In the genomic region with DNA sequence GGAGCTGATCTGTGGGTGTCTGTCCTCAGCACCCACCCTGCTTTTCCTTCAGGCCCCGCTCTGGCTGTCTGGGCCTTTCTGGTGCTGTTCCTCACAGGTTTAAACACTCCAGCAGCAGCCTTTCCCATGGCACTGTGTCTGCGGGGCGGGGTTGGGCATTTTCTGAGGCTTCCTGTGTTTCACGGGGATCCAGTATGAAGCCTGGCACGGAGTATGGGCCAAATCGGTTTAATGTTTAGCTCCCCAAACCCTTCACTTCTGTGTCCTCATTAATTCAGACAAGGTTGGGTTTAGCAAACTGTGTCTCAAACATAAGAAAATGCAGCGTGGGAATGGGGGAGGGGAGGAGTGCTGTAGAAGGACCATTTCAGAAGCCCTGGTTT, we compare ENCODE assay signal across 1 cellular context.
TF ChIP-seq lines count a peak whose summit lies in the region.

No MANE protein-coding gene starts in this region.

TF ChIP-seq in WTC11, 78 proteins besides CTCF, POLR2A, EP300 and RAD21 (continued from another document):
- TF ChIP-seq, protein P1, sequence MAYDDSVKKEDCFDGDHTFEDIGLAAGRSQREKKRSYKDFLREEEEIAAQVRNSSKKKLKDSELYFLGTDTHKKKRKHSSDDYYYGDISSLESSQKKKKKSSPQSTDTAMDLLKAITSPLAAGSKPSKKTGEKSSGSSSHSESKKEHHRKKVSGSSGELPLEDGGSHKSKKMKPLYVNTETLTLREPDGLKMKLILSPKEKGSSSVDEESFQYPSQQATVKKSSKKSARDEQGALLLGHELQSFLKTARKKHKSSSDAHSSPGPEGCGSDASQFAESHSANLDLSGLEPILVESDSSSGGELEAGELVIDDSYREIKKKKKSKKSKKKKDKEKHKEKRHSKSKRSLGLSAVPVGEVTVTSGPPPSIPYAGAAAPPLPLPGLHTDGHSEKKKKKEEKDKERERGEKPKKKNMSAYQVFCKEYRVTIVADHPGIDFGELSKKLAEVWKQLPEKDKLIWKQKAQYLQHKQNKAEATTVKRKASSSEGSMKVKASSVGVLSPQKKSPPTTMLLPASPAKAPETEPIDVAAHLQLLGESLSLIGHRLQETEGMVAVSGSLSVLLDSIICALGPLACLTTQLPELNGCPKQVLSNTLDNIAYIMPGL (CRISPR knock-in tag; IDR thresholded peaks at IDR 0.05), result no peak
- TF ChIP-seq, protein P2, sequence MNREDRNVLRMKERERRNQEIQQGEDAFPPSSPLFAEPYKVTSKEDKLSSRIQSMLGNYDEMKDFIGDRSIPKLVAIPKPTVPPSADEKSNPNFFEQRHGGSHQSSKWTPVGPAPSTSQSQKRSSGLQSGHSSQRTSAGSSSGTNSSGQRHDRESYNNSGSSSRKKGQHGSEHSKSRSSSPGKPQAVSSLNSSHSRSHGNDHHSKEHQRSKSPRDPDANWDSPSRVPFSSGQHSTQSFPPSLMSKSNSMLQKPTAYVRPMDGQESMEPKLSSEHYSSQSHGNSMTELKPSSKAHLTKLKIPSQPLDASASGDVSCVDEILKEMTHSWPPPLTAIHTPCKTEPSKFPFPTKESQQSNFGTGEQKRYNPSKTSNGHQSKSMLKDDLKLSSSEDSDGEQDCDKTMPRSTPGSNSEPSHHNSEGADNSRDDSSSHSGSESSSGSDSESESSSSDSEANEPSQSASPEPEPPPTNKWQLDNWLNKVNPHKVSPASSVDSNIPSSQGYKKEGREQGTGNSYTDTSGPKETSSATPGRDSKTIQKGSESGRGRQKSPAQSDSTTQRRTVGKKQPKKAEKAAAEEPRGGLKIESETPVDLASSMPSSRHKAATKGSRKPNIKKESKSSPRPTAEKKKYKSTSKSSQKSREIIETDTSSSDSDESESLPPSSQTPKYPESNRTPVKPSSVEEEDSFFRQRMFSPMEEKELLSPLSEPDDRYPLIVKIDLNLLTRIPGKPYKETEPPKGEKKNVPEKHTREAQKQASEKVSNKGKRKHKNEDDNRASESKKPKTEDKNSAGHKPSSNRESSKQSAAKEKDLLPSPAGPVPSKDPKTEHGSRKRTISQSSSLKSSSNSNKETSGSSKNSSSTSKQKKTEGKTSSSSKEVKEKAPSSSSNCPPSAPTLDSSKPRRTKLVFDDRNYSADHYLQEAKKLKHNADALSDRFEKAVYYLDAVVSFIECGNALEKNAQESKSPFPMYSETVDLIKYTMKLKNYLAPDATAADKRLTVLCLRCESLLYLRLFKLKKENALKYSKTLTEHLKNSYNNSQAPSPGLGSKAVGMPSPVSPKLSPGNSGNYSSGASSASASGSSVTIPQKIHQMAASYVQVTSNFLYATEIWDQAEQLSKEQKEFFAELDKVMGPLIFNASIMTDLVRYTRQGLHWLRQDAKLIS (CRISPR knock-in tag; IDR thresholded peaks at IDR 0.05; ENCODE audit: borderline replicate concordance), result no peak
- TF ChIP-seq, protein P3, sequence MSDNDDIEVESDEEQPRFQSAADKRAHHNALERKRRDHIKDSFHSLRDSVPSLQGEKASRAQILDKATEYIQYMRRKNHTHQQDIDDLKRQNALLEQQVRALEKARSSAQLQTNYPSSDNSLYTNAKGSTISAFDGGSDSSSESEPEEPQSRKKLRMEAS (CRISPR knock-in tag; IDR thresholded peaks at IDR 0.05), result no peak
- no peak for TF ChIP-seq NFE2L1 (CRISPR knock-in tag; IDR thresholded peaks at IDR 0.05)
- TF ChIP-seq, protein P4, sequence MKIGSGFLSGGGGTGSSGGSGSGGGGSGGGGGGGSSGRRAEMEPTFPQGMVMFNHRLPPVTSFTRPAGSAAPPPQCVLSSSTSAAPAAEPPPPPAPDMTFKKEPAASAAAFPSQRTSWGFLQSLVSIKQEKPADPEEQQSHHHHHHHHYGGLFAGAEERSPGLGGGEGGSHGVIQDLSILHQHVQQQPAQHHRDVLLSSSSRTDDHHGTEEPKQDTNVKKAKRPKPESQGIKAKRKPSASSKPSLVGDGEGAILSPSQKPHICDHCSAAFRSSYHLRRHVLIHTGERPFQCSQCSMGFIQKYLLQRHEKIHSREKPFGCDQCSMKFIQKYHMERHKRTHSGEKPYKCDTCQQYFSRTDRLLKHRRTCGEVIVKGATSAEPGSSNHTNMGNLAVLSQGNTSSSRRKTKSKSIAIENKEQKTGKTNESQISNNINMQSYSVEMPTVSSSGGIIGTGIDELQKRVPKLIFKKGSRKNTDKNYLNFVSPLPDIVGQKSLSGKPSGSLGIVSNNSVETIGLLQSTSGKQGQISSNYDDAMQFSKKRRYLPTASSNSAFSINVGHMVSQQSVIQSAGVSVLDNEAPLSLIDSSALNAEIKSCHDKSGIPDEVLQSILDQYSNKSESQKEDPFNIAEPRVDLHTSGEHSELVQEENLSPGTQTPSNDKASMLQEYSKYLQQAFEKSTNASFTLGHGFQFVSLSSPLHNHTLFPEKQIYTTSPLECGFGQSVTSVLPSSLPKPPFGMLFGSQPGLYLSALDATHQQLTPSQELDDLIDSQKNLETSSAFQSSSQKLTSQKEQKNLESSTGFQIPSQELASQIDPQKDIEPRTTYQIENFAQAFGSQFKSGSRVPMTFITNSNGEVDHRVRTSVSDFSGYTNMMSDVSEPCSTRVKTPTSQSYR (CRISPR knock-in tag; IDR thresholded peaks at IDR 0.05), result no peak
- no peak for TF ChIP-seq CBFB (CRISPR knock-in tag; IDR thresholded peaks at IDR 0.05; ENCODE audit: low read depth)
- TF ChIP-seq MYBL2 (CRISPR knock-in tag; IDR thresholded peaks at IDR 0.05), result no peak
